ENCODE assay signal across 24 cellular contexts in the genomic region with DNA sequence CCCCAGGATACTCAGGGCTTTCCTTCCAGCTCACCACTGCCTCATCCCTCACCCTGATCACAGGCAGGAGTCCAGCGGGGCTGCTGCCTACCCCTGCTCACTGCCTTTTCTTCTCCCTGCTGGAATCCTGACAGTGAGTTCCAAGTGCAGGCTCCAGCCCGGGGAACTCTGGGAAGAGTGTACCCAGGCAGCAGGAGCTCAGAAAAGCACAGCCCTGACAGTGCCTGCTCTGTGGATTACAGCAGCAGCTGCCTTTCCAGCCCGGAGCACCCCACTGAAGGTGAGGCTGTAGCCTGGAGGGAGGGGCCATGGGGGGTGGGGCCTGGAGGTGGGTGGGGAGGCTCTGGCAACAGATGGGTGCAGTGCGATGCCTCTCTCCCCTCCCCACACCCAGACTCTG. TPM values are rescaled to one million over a fixed set of nuclear protein-coding genes. Genes with fewer than 3 reads are reported as not detected.
DNase-seq lines count a peak whose midpoint lies in the region; TF ChIP-seq lines count a peak whose summit lies in the region.
"Had no signal": no experiment of that assay in that cellular context is flagged by ENCODE, and none has a peak within 500 bp of the region (broad histone marks: within the 10 kb centered on the region; RNA-seq: fewer than 3 reads in every experiment).

No MANE protein-coding gene starts in this region.

- H2AFZ ChIP-seq in osteoblast (ENCODE audit: low read length) = no peak overlapping the region
- H2AFZ ChIP-seq: GM23338 had no signal

- H3K9me3 Mint-ChIP-seq in progenitor cell of endocrine pancreas (ENCODE audit: low read depth) = no peaks in the 10 kb centered on the region
- H3K9me3 Mint-ChIP-seq in activated CD4-positive, alpha-beta memory T cell treated with anti-CD3 and anti-CD28 coated beads, Interleukin-2, amount 10 ng/mL, durations not matched to agents 7 days and 5 days = no peaks in the 10 kb centered on the region
- H3K9me3 Mint-ChIP-seq: CD14-positive monocyte, GM23338 had no signal

- DNase-seq in NCI-H82 (lab: John Stamatoyannopoulos, UW) (peak; percentile 84), NCI-H82 treated with DMSO at 0.1 percent for 48 hours (lab: John Stamatoyannopoulos, UW; ENCODE audit: unreplicated experiment) (no peak), WERI-Rb-1 (peak; percentile 86), osteoblast (ENCODE audit: insufficient read length, low spot score, missing footprints) (peak; percentile 8), progenitor cell of endocrine pancreas (ENCODE audit: low spot score, unreplicated experiment) (no peak)
- DNase-seq in activated CD8-positive, alpha-beta memory T cell treated with anti-CD3 and anti-CD28 coated beads, Interleukin-2, amount 50 U/mL, for 4 hours = no peak
- DNase-seq in activated CD4-positive, alpha-beta memory T cell treated with anti-CD3 and anti-CD28 coated beads, Interleukin-2, amount 10 ng/mL, durations not matched to agents 7 days and 5 days = no peak
- DNase-seq: AML-193, DMS79, KBM-7, NCI-H1092, NCI-H1436, NCI-H2029, NCI-H345, NCI-H774, SHP77, SW 1271 had no signal

- no peaks in the 10 kb centered on the region for H3K4me1 ChIP-seq in HEK293 (ENCODE audit: control insufficient read depth, insufficient read depth, low read length)
- H3K4me1 ChIP-seq in osteoblast (ENCODE audit: insufficient read depth, low read length) = no peaks in the 10 kb centered on the region
- H3K4me1 ChIP-seq: HAP-1, Peyer's patch had no signal

- POLR2A ChIA-PET in HEK293 (lab: Yijun Ruan, JAX) = no interaction called here
- POLR2A ChIA-PET in activated CD4-positive, alpha-beta memory T cell treated with anti-CD3 and anti-CD28 coated beads, Interleukin-2, amount 10 ng/mL, durations not matched to agents 7 days and 5 days (lab: Charles Lee) = interaction anchor here (0.9 kb wide), 1 partner anchor 24 kb away, joined by 3 read pairs; no protein-coding TSS in a partner anchor

- H3K27me3 ChIP-seq in WERI-Rb-1 (ENCODE audit: insufficient read depth, low read depth, severe bottlenecking) (no peaks in the 10 kb centered on the region), osteoblast (ENCODE audit: insufficient read depth, low read length) (no peaks in the 10 kb centered on the region)
- H3K27me3 ChIP-seq: Peyer's patch had no signal

- no peaks in the 10 kb centered on the region for H4K20me1 ChIP-seq in osteoblast (ENCODE audit: insufficient read depth, low read length)

- no peak overlapping the region for H3K4me3 Mint-ChIP-seq in progenitor cell of endocrine pancreas (ENCODE audit: low read depth)
- H3K4me3 Mint-ChIP-seq in activated CD4-positive, alpha-beta memory T cell treated with anti-CD3 and anti-CD28 coated beads, Interleukin-2, amount 10 ng/mL, durations not matched to agents 7 days and 5 days = no peak overlapping the region
- H3K4me3 Mint-ChIP-seq: CD14-positive monocyte, GM23338 had no signal

- H3K27me3 Mint-ChIP-seq in progenitor cell of endocrine pancreas = peaks cover 7% of the 10 kb centered on the region
- H3K27me3 Mint-ChIP-seq in activated CD4-positive, alpha-beta memory T cell treated with anti-CD3 and anti-CD28 coated beads, Interleukin-2, amount 10 ng/mL, durations not matched to agents 7 days and 5 days = no peaks in the 10 kb centered on the region

- CTCF ChIA-PET in HEK293 (lab: Yijun Ruan, JAX) = interaction anchor here (0.5 to 1.0 kb wide), 2 partner anchors 161 to 342 kb away, joined by 3 read pairs; no protein-coding TSS in a partner anchor
- CTCF ChIA-PET in activated CD4-positive, alpha-beta memory T cell treated with anti-CD3 and anti-CD28 coated beads, Interleukin-2, amount 10 ng/mL, durations not matched to agents 7 days and 5 days (lab: Charles Lee) = interaction anchor here (1.2 kb wide), 1 partner anchor 48 kb away, joined by 5 read pairs; the partner anchor contains the start of gene MAPKBP1

- peaks cover 18% of the 10 kb centered on the region for H3K36me3 Mint-ChIP-seq in progenitor cell of endocrine pancreas (ENCODE audit: insufficient read depth)
- peaks cover 34% of the 10 kb centered on the region for H3K36me3 Mint-ChIP-seq in activated CD4-positive, alpha-beta memory T cell treated with anti-CD3 and anti-CD28 coated beads, Interleukin-2, amount 10 ng/mL, durations not matched to agents 7 days and 5 days (ENCODE audit: low read depth)

- peaks cover 0 to 58% of the 10 kb centered on the region in 2 experiments; a peak in 1 of 3 replicates for H3K36me3 ChIP-seq in HEK293 (ENCODE audit: control insufficient read depth in 2 of 2, insufficient read depth in 1 of 2, low read length in 2 of 2)
- no peaks in the 10 kb centered on the region; the same call in 1 of the 2 replicates for H3K36me3 ChIP-seq in WERI-Rb-1
- peaks cover 56% of the 10 kb centered on the region for H3K36me3 ChIP-seq in osteoblast (ENCODE audit: insufficient read depth, low read length)

- no peaks in the 10 kb centered on the region for H3K4me1 Mint-ChIP-seq in progenitor cell of endocrine pancreas (ENCODE audit: low read depth)
- H3K4me1 Mint-ChIP-seq in activated CD4-positive, alpha-beta memory T cell treated with anti-CD3 and anti-CD28 coated beads, Interleukin-2, amount 10 ng/mL, durations not matched to agents 7 days and 5 days = peaks cover 5% of the 10 kb centered on the region
- H3K4me1 Mint-ChIP-seq: CD14-positive monocyte had no signal

- H3K4me3 ChIP-seq in HEK293 (ENCODE audit: low read depth, low read length) (no peak overlapping the region), WERI-Rb-1 (ENCODE audit: low read depth, low read length) (no peak overlapping the region), osteoblast (ENCODE audit: insufficient read depth, low read length) (no peak overlapping the region)
- H3K4me3 ChIP-seq: GM23338, HAP-1, Peyer's patch, SK-N-MC had no signal

- no peaks in the 10 kb centered on the region for H3K79me2 ChIP-seq in osteoblast (ENCODE audit: insufficient read depth, low read length)

- no peaks in the 10 kb centered on the region for H3K9me3 ChIP-seq in HEK293 (ENCODE audit: control insufficient read depth, insufficient read depth, low read depth, low read length)
- H3K9me3 ChIP-seq in WERI-Rb-1 (ENCODE audit: severe bottlenecking) = no peaks in the 10 kb centered on the region
- H3K9me3 ChIP-seq in osteoblast (ENCODE audit: low read depth, low read length) = no peaks in the 10 kb centered on the region
- H3K9me3 ChIP-seq: HAP-1, Peyer's patch had no signal

- no peak overlapping the region for H3K27ac Mint-ChIP-seq in progenitor cell of endocrine pancreas
- no peak overlapping the region for H3K27ac Mint-ChIP-seq in activated CD4-positive, alpha-beta memory T cell treated with anti-CD3 and anti-CD28 coated beads, Interleukin-2, amount 10 ng/mL, durations not matched to agents 7 days and 5 days
- H3K27ac Mint-ChIP-seq: CD14-positive monocyte, GM23338 had no signal

- H3K27ac ChIP-seq in HEK293 (ENCODE audit: extremely low read depth, low read depth, low read length) = no peak overlapping the region
- peak overlapping the region; percentile 42; the same call in 1 of the 2 replicates for H3K27ac ChIP-seq in WERI-Rb-1
- no peak overlapping the region for H3K27ac ChIP-seq in osteoblast (ENCODE audit: low read depth, low read length)
- H3K27ac ChIP-seq: HL-60, Peyer's patch, SK-N-MC had no signal

- H3K4me2 ChIP-seq in osteoblast (ENCODE audit: insufficient read depth, low read length) = no peak overlapping the region
- H3K4me2 ChIP-seq: GM23338 had no signal

- TF ChIP-seq CTCF in HEK293 (tag by site-specific recombination; IDR thresholded peaks at IDR 0.05) = no peak
- no peak for TF ChIP-seq CTCF in WERI-Rb-1 (IDR thresholded peaks at IDR 0.05; ENCODE audit: low read depth, low read length)
- TF ChIP-seq CTCF in osteoblast (IDR thresholded peaks at IDR 0.05; ENCODE audit: extremely low read depth, low read depth, low read length) = no peak
- no peak for TF ChIP-seq CTCF in progenitor cell of endocrine pancreas (IDR thresholded peaks at IDR 0.05; ENCODE audit: unreplicated experiment)

TF ChIP-seq in HEK293, 187 proteins besides CTCF, POLR2A, EP300 and RAD21:
- TF ChIP-seq ZBTB20 (tag by site-specific recombination; IDR thresholded peaks at IDR 0.05) = no peak
- TF ChIP-seq ZIC2 (tag by site-specific recombination; IDR thresholded peaks at IDR 0.05) = peak; percentile 42

RNA-seq across cellular contexts. Expression of gene JMJD7, which starts 6.1 kb away (rescaled TPM):
- 1.2 and 1.4 TPM in 2 replicates for total RNA-seq in osteoblast
- total RNA-seq in progenitor cell of endocrine pancreas = 18.0 and 26.2 TPM in 2 replicates
- total RNA-seq in activated CD4-positive, alpha-beta memory T cell treated with anti-CD3 and anti-CD28 coated beads, Interleukin-2, amount 10 ng/mL, durations not matched to agents 7 days and 5 days = 10 to 100 TPM; 18.2 to 22.4 TPM

RNA-seq across cellular contexts. Expression of gene PLA2G4B, which starts 16.8 kb away (rescaled TPM):
- total RNA-seq in osteoblast = 0.72 and 1.2 TPM in 2 replicates
- total RNA-seq in progenitor cell of endocrine pancreas = 13.1 and 13.8 TPM in 2 replicates
- 1 to 10 TPM; 6.0 to 6.8 TPM for total RNA-seq in activated CD4-positive, alpha-beta memory T cell treated with anti-CD3 and anti-CD28 coated beads, Interleukin-2, amount 10 ng/mL, durations not matched to agents 7 days and 5 days

RNA-seq across cellular contexts. Expression of gene MAPKBP1, which starts 47.5 kb away (rescaled TPM):
- total RNA-seq in osteoblast (22.8 and 25.6 TPM in 2 replicates), progenitor cell of endocrine pancreas (28.9 TPM in 2 replicates)
- 10 to 100 TPM; 28.9 to 31.6 TPM for total RNA-seq in activated CD4-positive, alpha-beta memory T cell treated with anti-CD3 and anti-CD28 coated beads, Interleukin-2, amount 10 ng/mL, durations not matched to agents 7 days and 5 days

Comparison
In these comparisons a context has a peak if more than half of its experiments do, and no peak if none do; other contexts are left out.
1. DNase-seq: peak in NCI-H82 (single experiment), WERI-Rb-1 (single experiment) and osteoblast (single experiment); none in NCI-H82 treated with DMSO at 0.1 percent for 48 hours (single experiment), activated CD8-positive, alpha-beta memory T cell treated with anti-CD3 and anti-CD28 coated beads, Interleukin-2, amount 50 U/mL, for 4 hours (single experiment), progenitor cell of endocrine pancreas (single experiment) and activated CD4-positive, alpha-beta memory T cell treated with anti-CD3 and anti-CD28 coated beads, Interleukin-2, amount 10 ng/mL, durations not matched to agents 7 days and 5 days (single experiment).